ENCODE assay signal across 9 cellular contexts in genomic region chr11:46100670-46101069, GRCh38. TPM values are rescaled to one million over a fixed set of nuclear protein-coding genes. Genes with fewer than 3 reads are reported as not detected.
DNase-seq lines count a peak whose midpoint lies in the region; ATAC-seq and TF ChIP-seq lines count a peak whose summit lies in the region.
"Had no signal": no experiment of that assay in that cellular context is flagged by ENCODE, and none has a peak within 500 bp of the region (broad histone marks: within the 10 kb centered on the region; RNA-seq: fewer than 3 reads in every experiment).

No MANE protein-coding gene starts in this region.

- CTCF ChIA-PET in PC-9 (lab: Charles Lee), result no interaction called here

- intact Hi-C loops in PC-9 (cut with micrococcal nuclease; ENCODE audit: unreplicated experiment), result no loop called here

- H3K36me3 ChIP-seq in PC-9 (ENCODE audit: low read depth), result no peaks in the 10 kb centered on the region

- no peaks in the 10 kb centered on the region for H3F3A ChIP-seq in PC-9 (ENCODE audit: insufficient read depth, low read depth)

- no peak for TF ChIP-seq CTCF in PC-9 (conservative IDR thresholded peaks at IDR 0.05)

- H3K4me1 Mint-ChIP-seq in stimulated activated naive CD8-positive, alpha-beta T cell treated with anti-CD3 and anti-CD28 coated beads, Interleukin-15, Interleukin-2, amounts not matched to agents 100 ng/mL and 50 ng/mL, for 24 hours (ENCODE audit: low read depth), result peaks cover 43% of the 10 kb centered on the region
- H3K4me1 Mint-ChIP-seq in T-helper 17 cell, result peaks cover 48% of the 10 kb centered on the region

- POLR2A ChIA-PET in PC-9 (lab: Charles Lee; ENCODE audit: unreplicated experiment), result no interaction called here

- H3K27me3 Mint-ChIP-seq in stimulated activated naive CD8-positive, alpha-beta T cell treated with anti-CD3 and anti-CD28 coated beads, Interleukin-15, Interleukin-2, amounts not matched to agents 100 ng/mL and 50 ng/mL, for 24 hours, result no peaks in the 10 kb centered on the region
- no peaks in the 10 kb centered on the region for H3K27me3 Mint-ChIP-seq in T-helper 17 cell

- H4K20me1 ChIP-seq in PC-9 (ENCODE audit: insufficient read depth), result peaks cover 4% of the 10 kb centered on the region

- no peaks in the 10 kb centered on the region for H3K27me3 ChIP-seq in PC-9 (ENCODE audit: insufficient read depth, low read depth)

- H3K9me3 ChIP-seq in T-helper 17 cell (ENCODE audit: control insufficient read depth, low read length, poor library complexity, severe bottlenecking) (no peaks in the 10 kb centered on the region), PC-9 (ENCODE audit: insufficient read depth, low read depth) (no peaks in the 10 kb centered on the region)

- no peak for DNase-seq in stimulated activated naive CD8-positive, alpha-beta T cell treated with anti-CD3 and anti-CD28 coated beads, Interleukin-15, Interleukin-2, amounts not matched to agents 100 U/mL and 50 U/mL, for 24 hours
- DNase-seq in T-helper 17 cell (no peak), PC-9 (no peak)
- DNase-seq in activated CD8-positive, alpha-beta memory T cell treated with anti-CD3 and anti-CD28 coated beads, Interleukin-2, amount 50 U/mL, for 4 hours, result no peak
- DNase-seq in effector CD4-positive, alpha-beta T cell, result no peak
- DNase-seq: SHP77 had no signal

- H3K4me1 ChIP-seq in PC-9 (replicated peaks; ENCODE audit: insufficient read depth), result no peaks in the 10 kb centered on the region

- no peak overlapping the region for H2AFZ ChIP-seq in PC-9

- no peak overlapping the region for H3K4me3 ChIP-seq in PC-9

- peak overlapping the region; percentile 53 for H3K27ac Mint-ChIP-seq in stimulated activated naive CD8-positive, alpha-beta T cell treated with anti-CD3 and anti-CD28 coated beads, Interleukin-15, Interleukin-2, amounts not matched to agents 100 ng/mL and 50 ng/mL, for 24 hours
- peak overlapping the region; percentile 70 for H3K27ac Mint-ChIP-seq in T-helper 17 cell

- peak overlapping the region; percentile 74 for H3K4me3 Mint-ChIP-seq in stimulated activated naive CD8-positive, alpha-beta T cell treated with anti-CD3 and anti-CD28 coated beads, Interleukin-15, Interleukin-2, amounts not matched to agents 100 ng/mL and 50 ng/mL, for 24 hours
- peak overlapping the region; percentile 76 for H3K4me3 Mint-ChIP-seq in T-helper 17 cell

- 0 out of 2 replicates have a peak, but pooled peaks cover 3% of the 10 kb centered on the region for H3K79me2 ChIP-seq in PC-9 (ENCODE audit: low read depth)

- ATAC-seq in stimulated activated naive CD8-positive, alpha-beta T cell treated with anti-CD3 and anti-CD28 coated beads, Interleukin-15, Interleukin-2, amounts not matched to agents 100 U/mL and 50 U/mL, for 24 hours, result no peak
- peak; percentile 89 for ATAC-seq in HG02885 (IDR thresholded peaks at IDR 0.05; ENCODE audit: poor library complexity, unreplicated experiment)
- peak; percentile 67 for ATAC-seq in T-helper 17 cell
- ATAC-seq in HG03139 (IDR thresholded peaks at IDR 0.05; ENCODE audit: unreplicated experiment), result no peak

- no peaks in the 10 kb centered on the region for H3K9me2 ChIP-seq in PC-9 (ENCODE audit: insufficient read depth)

- no peaks in the 10 kb centered on the region for H3K36me3 Mint-ChIP-seq in stimulated activated naive CD8-positive, alpha-beta T cell treated with anti-CD3 and anti-CD28 coated beads, Interleukin-15, Interleukin-2, amounts not matched to agents 100 ng/mL and 50 ng/mL, for 24 hours (ENCODE audit: low read depth)
- peaks cover 3% of the 10 kb centered on the region for H3K36me3 Mint-ChIP-seq in T-helper 17 cell (ENCODE audit: low read depth)

- BruUV-seq in PC-9 (replicated peaks; lab: Mats Ljungman, UMichigan), result no TSS peak

- H3K9me3 Mint-ChIP-seq in stimulated activated naive CD8-positive, alpha-beta T cell treated with anti-CD3 and anti-CD28 coated beads, Interleukin-15, Interleukin-2, amounts not matched to agents 100 ng/mL and 50 ng/mL, for 24 hours, result no peaks in the 10 kb centered on the region

- no peak overlapping the region for H3K4me2 ChIP-seq in PC-9

- H3K27ac ChIP-seq in PC-9, result no peak overlapping the region

RNA-seq across cellular contexts. Expression of gene PHF21A, which starts 20.6 kb away (rescaled TPM):
- 100 to 1,000 TPM; 103 to 105 TPM for total RNA-seq in T-helper 17 cell
- 45.6 and 54.3 TPM in 2 replicates for total RNA-seq in PC-9 (2021)

Comparison
In these comparisons a context has a peak if more than half of its experiments do, and no peak if none do; other contexts are left out.
1. ATAC-seq: peak in HG02885 (single experiment) and T-helper 17 cell (single experiment); none in stimulated activated naive CD8-positive, alpha-beta T cell treated with anti-CD3 and anti-CD28 coated beads, Interleukin-15, Interleukin-2, amounts not matched to agents 100 U/mL and 50 U/mL, for 24 hours (single experiment) and HG03139 (single experiment).